In genomic region chr11:120091121-120091520, GRCh38 we compare ENCODE assay signal across 20 cellular contexts. TPM values are rescaled to one million over a fixed set of nuclear protein-coding genes. Genes with fewer than 3 reads are reported as not detected.
DNase-seq lines count a peak whose midpoint lies in the region; ATAC-seq and TF ChIP-seq lines count a peak whose summit lies in the region.
"Had no signal": no experiment of that assay in that cellular context is flagged by ENCODE, and none has a peak within 500 bp of the region (broad histone marks: within the 10 kb centered on the region; RNA-seq: fewer than 3 reads in every experiment).

No MANE protein-coding gene starts in this region.

- H3K36me3 Mint-ChIP-seq in immature natural killer cell, result peaks cover 0 to 4% (median 0%) of the 10 kb centered on the region in 3 donors

- no peak overlapping the region for H3K4me3 Mint-ChIP-seq in immature natural killer cell

- ATAC-seq in left cardiac atrium, result peak; percentile 28 to 79
- no peak for ATAC-seq in HG03342 (IDR thresholded peaks at IDR 0.05; ENCODE audit: unreplicated experiment)
- ATAC-seq: PC-3 had no signal

- TF ChIP-seq CTCF in right atrium auricular region (IDR thresholded peaks at IDR 0.05), result no peak
- TF ChIP-seq CTCF in fibroblast of the aortic adventitia (IDR thresholded peaks at IDR 0.05; ENCODE audit: insufficient read depth, low read length), result no peak

- no peaks in the 10 kb centered on the region for H3K4me1 Mint-ChIP-seq in immature natural killer cell

- H3K27ac ChIP-seq in right atrium auricular region, result no peak overlapping the region
- H3K27ac ChIP-seq in temporal lobe (ENCODE audit: low read depth, low read length), result peak overlapping the region; percentile 99
- H3K27ac ChIP-seq: SJCRH30 had no signal

- no peaks in the 10 kb centered on the region for H3K27me3 ChIP-seq in right atrium auricular region
- H3K27me3 ChIP-seq: MG63, SJCRH30 had no signal

- intact Hi-C loops in left cardiac atrium (cut with DNase I), result no loop called here

- H3K4me3 ChIP-seq in right atrium auricular region (no peak overlapping the region), fibroblast of the aortic adventitia (ENCODE audit: low read depth, low read length) (no peak overlapping the region)
- H3K4me3 ChIP-seq: MG63, SJCRH30 had no signal

- no peak overlapping the region for H3K27ac Mint-ChIP-seq in immature natural killer cell

- peaks cover 0 to 5% (median 2%) of the 10 kb centered on the region in 3 donors for H3K27me3 Mint-ChIP-seq in immature natural killer cell (ENCODE audit: low read depth in 3 of 3)

- H3K9me3 Mint-ChIP-seq in immature natural killer cell, result no peaks in the 10 kb centered on the region

- H3K4me1 ChIP-seq in right atrium auricular region, result no peaks in the 10 kb centered on the region
- H3K4me1 ChIP-seq: SJCRH30 had no signal

- DNase-seq in left cardiac atrium (no peak), right atrium auricular region (ENCODE audit: low spot score) (no peak), fibroblast of the aortic adventitia (ENCODE audit: low read depth) (peak; percentile 51), immature natural killer cell (no peak), NCI-H1930 (lab: John Stamatoyannopoulos, UW) (no peak)
- DNase-seq: DMS153; DND-41; KBM-7; MG63; NCI-H1105 treated with DMSO at 0.1 percent for 48 hours; NCI-H146; NCI-H2029; NCI-H446 treated with DMSO at 0.1 percent for 48 hours; NCI-H526; NCI-H82; NK-92 treated with Interleukin-12 subunit alpha and Interleukin-12 subunit beta, amount 100 ng/mL, for 24 hours; PC-3; SJCRH30 had no signal

- no peaks in the 10 kb centered on the region for H3K36me3 ChIP-seq in right atrium auricular region
- H3K36me3 ChIP-seq: MG63, SJCRH30 had no signal

- H3K9me3 ChIP-seq in right atrium auricular region, result no peaks in the 10 kb centered on the region
- H3K9me3 ChIP-seq: MG63, SJCRH30 had no signal

RNA-seq across cellular contexts. Expression of gene TRIM29, which starts 46.8 kb away (rescaled TPM):
- total RNA-seq in left cardiac atrium (under 1 TPM in 1 of 2 donors, not detected in 1; 0.50 TPM), right atrium auricular region (1 to 10 TPM in 1 of 2 donors, under 1 TPM in 1; 0.85 to 2.7 TPM), fibroblast of the aortic adventitia (ENCODE audit: low replicate concordance) (not detected in 2 replicates), temporal lobe (0.25 TPM)
- not detected for polyA plus RNA-seq in immature natural killer cell
- total RNA-seq: SJCRH30 had no signal
